Comparison of ENCODE assay signal across 8 cellular contexts in genomic region chr4:128379860-128380259, GRCh38.
DNase-seq lines count a peak whose midpoint lies in the region; ATAC-seq and TF ChIP-seq lines count a peak whose summit lies in the region.

No MANE protein-coding gene starts in this region.

- no peak overlapping the region for H2BK120ac ChIP-seq in neuronal stem cell (ENCODE audit: low read depth, low read length)

- H2BK5ac ChIP-seq in neuronal stem cell (ENCODE audit: low read length): no peak overlapping the region

- H2BK15ac ChIP-seq in neuronal stem cell (ENCODE audit: low read length): no peak overlapping the region

- H3K27me3 Mint-ChIP-seq in endodermal cell (ENCODE audit: insufficient read depth): peaks cover 3% of the 10 kb centered on the region

- H3K9ac ChIP-seq in endodermal cell (ENCODE audit: extremely low read depth, low read length, poor library complexity, severe bottlenecking) (no peak overlapping the region), neuronal stem cell (ENCODE audit: low read depth, low read length, poor library complexity) (no peak overlapping the region)

- DNase-seq in AG04450 (ENCODE audit: low read depth, low spot score) (no peak), NCI-H82 (lab: John Stamatoyannopoulos, UW) (peak; percentile 52), endodermal cell (peak; percentile 79), neuronal stem cell (ENCODE audit: low spot score) (no peak)
- no peak for DNase-seq in activated CD4-positive, CD25-positive, alpha-beta regulatory T cell (lab: John Stamatoyannopoulos, UW)

- H2BK12ac ChIP-seq in neuronal stem cell (ENCODE audit: low read length): no peak overlapping the region

- POLR2A ChIA-PET in AG04450 (lab: Yijun Ruan, JAX): no interaction called here

- H3K4ac ChIP-seq in neuronal stem cell (ENCODE audit: low read length): no peak overlapping the region

- no peak overlapping the region for H3K4me2 ChIP-seq in neuronal stem cell (ENCODE audit: insufficient read depth, low read length, poor library complexity, severe bottlenecking)

- H3K9me3 ChIP-seq in AG04450 (ENCODE audit: control insufficient read depth, insufficient read depth, low read length) (peaks cover 10% of the 10 kb centered on the region), endodermal cell (ENCODE audit: control insufficient read depth, low read length) (peaks cover 37% of the 10 kb centered on the region), neuronal stem cell (replicated peaks in 1 of 2; ENCODE audit: control insufficient read depth in 2 of 2, insufficient read depth in 1 of 2, low read depth in 1 of 2, low read length in 2 of 2) (peaks cover 4 to 6% of the 10 kb centered on the region in 2 donors)

- no peak overlapping the region for H3K14ac ChIP-seq in neuronal stem cell (ENCODE audit: low read length)

- peak overlapping the region; percentile 11 for H3K18ac ChIP-seq in neuronal stem cell (ENCODE audit: low read length)

- no peaks in the 10 kb centered on the region for H3K36me3 ChIP-seq in endodermal cell (ENCODE audit: control insufficient read depth, insufficient read depth, low read length)
- no peaks in the 10 kb centered on the region for H3K36me3 ChIP-seq in neuronal stem cell (replicated peaks in 1 of 2; ENCODE audit: control insufficient read depth in 2 of 2, insufficient read depth in 2 of 2, low read length in 2 of 2)

- H3K4me1 ChIP-seq in endodermal cell (ENCODE audit: control insufficient read depth, insufficient read depth, low read length) (peaks cover 9% of the 10 kb centered on the region), neuronal stem cell (ENCODE audit: control insufficient read depth in 2 of 2, insufficient read depth in 1 of 2, low read depth in 1 of 2, low read length in 2 of 2) (no peaks in the 10 kb centered on the region)

- no peak overlapping the region for H2AK5ac ChIP-seq in neuronal stem cell (ENCODE audit: low read depth, low read length)

- no peak overlapping the region for H3K4me3 Mint-ChIP-seq in endodermal cell

- CTCF ChIA-PET in AG04450 (lab: Charles Lee): interaction anchor here (0.5 to 1.4 kb wide), 4 partner anchors 21 to 430 kb away, joined by 3 to 6 read pairs (median 5); partner anchors contain the start of gene JADE1

- H3K27ac ChIP-seq in AG04450 (ENCODE audit: low read depth, low read length): no peak overlapping the region
- no peak overlapping the region for H3K27ac ChIP-seq in endodermal cell (ENCODE audit: low read depth, low read length)
- H3K27ac ChIP-seq in neuronal stem cell (replicated peaks; ENCODE audit: low read length): no peak overlapping the region

- H4K8ac ChIP-seq in neuronal stem cell (ENCODE audit: low read depth, low read length): no peak overlapping the region

- H2AFZ ChIP-seq in neuronal stem cell (ENCODE audit: low read length): no peak overlapping the region

- H3K4me3 ChIP-seq in AG04450 (ENCODE audit: low read depth, low read length) (no peak overlapping the region), endodermal cell (ENCODE audit: low read length) (no peak overlapping the region), neuronal stem cell (ENCODE audit: low read length in 2 of 2) (no peak overlapping the region)

- ATAC-seq in GM19324 (IDR thresholded peaks at IDR 0.05; ENCODE audit: low FRiP score, unreplicated experiment): peak; percentile 75
- no peak for ATAC-seq in GM19328 (IDR thresholded peaks at IDR 0.05; ENCODE audit: unreplicated experiment)
- ATAC-seq in GM18870 (IDR thresholded peaks at IDR 0.05; ENCODE audit: unreplicated experiment): no peak

- H3K27me3 ChIP-seq in AG04450 (ENCODE audit: control insufficient read depth, insufficient read depth, low read length): no peaks in the 10 kb centered on the region
- no peaks in the 10 kb centered on the region for H3K27me3 ChIP-seq in endodermal cell (ENCODE audit: control insufficient read depth, insufficient read depth, low read length, poor library complexity, severe bottlenecking)
- no peaks in the 10 kb centered on the region for H3K27me3 ChIP-seq in neuronal stem cell (ENCODE audit: control insufficient read depth in 3 of 3, insufficient read depth in 3 of 3, low read depth in 1 of 3, low read length in 3 of 3)

- peaks cover 14% of the 10 kb centered on the region for H3K36me3 Mint-ChIP-seq in endodermal cell (ENCODE audit: low read depth)

- 85 to 100% methylated on average over 1 to 3 of the region's 3 CpGs for WGBS in endodermal cell (ENCODE audit: insufficient coverage in 1 of 2, insufficient read length in 1 of 2), 2 experiments
- no CpG with 5 or more reads among the region's 3 CpGs for WGBS in neuronal stem cell (ENCODE audit: extremely low coverage in 2 of 2, insufficient read length in 2 of 2, insufficient replicate concordance in 1 of 2), 2 donors

- peaks cover 16% of the 10 kb centered on the region for H3K4me1 Mint-ChIP-seq in endodermal cell

- peaks cover 21% of the 10 kb centered on the region for H3K9me3 Mint-ChIP-seq in endodermal cell

- no peak overlapping the region for H3K27ac Mint-ChIP-seq in endodermal cell

- no peaks in the 10 kb centered on the region for H3K79me1 ChIP-seq in neuronal stem cell (ENCODE audit: low read depth, low read length)

- H4K91ac ChIP-seq in neuronal stem cell (ENCODE audit: low read depth, low read length, poor library complexity): no peak overlapping the region

- no peak overlapping the region for H3K23ac ChIP-seq in neuronal stem cell (ENCODE audit: low read depth, low read length, poor library complexity)

- TF ChIP-seq CTCF in AG04450 (IDR thresholded peaks at IDR 0.05; ENCODE audit: low read depth, low read length) (peak; percentile 65), endodermal cell (conservative IDR thresholded peaks at IDR 0.05) (peak; percentile 83)

Comparison
In these comparisons a context has a peak if more than half of its experiments do, and no peak if none do; other contexts are left out.
1. DNase-seq: peak in NCI-H82 (single experiment) and endodermal cell (single experiment); none in AG04450 (single experiment), neuronal stem cell (single experiment) and activated CD4-positive, CD25-positive, alpha-beta regulatory T cell (0 of 4).